In the genomic region with DNA sequence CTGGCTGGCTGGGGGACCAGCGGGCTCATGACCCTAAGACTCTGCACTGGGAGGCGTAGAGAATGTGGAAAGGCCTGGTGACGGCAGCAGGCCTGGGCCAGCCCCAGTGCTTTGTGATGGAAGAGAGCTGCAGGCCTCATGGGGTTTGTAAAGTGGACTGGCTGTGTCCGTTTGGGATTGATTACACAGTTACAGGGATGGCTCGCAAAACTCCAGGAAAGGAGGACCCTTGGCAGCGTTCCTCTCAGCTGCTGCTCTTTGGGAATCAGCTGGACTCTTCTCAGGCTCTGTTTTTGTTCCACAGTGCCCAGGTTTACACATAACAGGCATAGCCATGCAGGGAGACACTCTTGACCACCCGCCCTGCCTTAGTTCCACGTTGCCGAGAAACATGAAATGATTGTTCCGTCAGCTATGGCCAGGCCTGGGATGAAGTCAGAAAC, we compare ENCODE assay signal across 11 cellular contexts.
DNase-seq lines count a peak whose midpoint lies in the region; ATAC-seq and TF ChIP-seq lines count a peak whose summit lies in the region.
"Had no signal": no experiment of that assay in that cellular context is flagged by ENCODE, and none has a peak within 500 bp of the region (broad histone marks: within the 10 kb centered on the region; RNA-seq: fewer than 3 reads in every experiment).

No MANE protein-coding gene starts in this region.

- WGBS in ovary, 3 donors = 27 to 36% (median 29%) methylated on average over 10 of the region's 10 CpGs

- peak; percentile 69 for DNase-seq in COLO668 (lab: John Stamatoyannopoulos, UW; ENCODE audit: unreplicated experiment)
- peak in 2 of 3 donors; percentile 53 to 71 for DNase-seq in Peyer's patch
- peak; percentile 74 for DNase-seq in Right ventricle myocardium inferior (ENCODE audit: missing footprints)
- peak in 4 of 5 donors; percentile 56 to 74 (median 64) for DNase-seq in ovary
- DNase-seq in activated CD8-positive, alpha-beta memory T cell treated with anti-CD3 and anti-CD28 coated beads, Interleukin-2, amount 50 U/mL, for 48 hours = no peak
- no peak for DNase-seq in activated CD4-positive, CD25-positive, alpha-beta regulatory T cell treated with anti-CD3 and anti-CD28 coated beads, Interleukin-2, amount 50 U/mL, for 72 hours
- DNase-seq in NCI-H226 = no peak
- DNase-seq: CD4-positive, CD25-positive, alpha-beta regulatory T cell; NCI-H526; stimulated activated CD4-positive, alpha-beta T cell treated with anti-CD3 and anti-CD28 coated beads, Interleukin-12 subunit alpha, Interleukin-12 subunit beta, amount 100 ng/mL, for 4 hours had no signal

- ATAC-seq in Right ventricle myocardium inferior = peak; percentile 92
- no peak for ATAC-seq in HG02852 (IDR thresholded peaks at IDR 0.05; ENCODE audit: unreplicated experiment)

- intact Hi-C loops in Right ventricle myocardium inferior (cut with DNase I) (no loop called here), ovary (cut with DNase I) (no loop called here)

- TF ChIP-seq POLR2A in Peyer's patch (IDR thresholded peaks at IDR 0.05) = no peak
- no peak for TF ChIP-seq POLR2A in ovary (IDR thresholded peaks at IDR 0.05)

- TF ChIP-seq EP300 in ovary (IDR thresholded peaks at IDR 0.05) = no peak

- H3K4me3 ChIP-seq in Peyer's patch (no peak overlapping the region), ovary (no peak overlapping the region)

- H3K36me3 ChIP-seq in Peyer's patch (no peaks in the 10 kb centered on the region), ovary (no peaks in the 10 kb centered on the region)

- H3K9me3 ChIP-seq in Peyer's patch (no peaks in the 10 kb centered on the region), ovary (no peaks in the 10 kb centered on the region)

- H3K27me3 ChIP-seq in Peyer's patch (no peaks in the 10 kb centered on the region), ovary (no peaks in the 10 kb centered on the region)

- H3K27ac ChIP-seq in Peyer's patch (peak overlapping the region in 2 of 4 donors; percentile 45 to 73), ovary (peak overlapping the region in 1 of 2 donors; percentile 14)

- TF ChIP-seq CTCF in Peyer's patch (IDR thresholded peaks at IDR 0.05) (no peak), ovary (IDR thresholded peaks at IDR 0.05) (no peak)

- H3K4me1 ChIP-seq in Peyer's patch = peaks cover 0 to 4% (median 0%) of the 10 kb centered on the region in 4 donors
- peaks cover 3% of the 10 kb centered on the region for H3K4me1 ChIP-seq in ovary (ENCODE audit: insufficient read depth)

Comparison
In these comparisons a context has a peak if more than half of its experiments do, and no peak if none do; other contexts are left out.
1. DNase-seq: peak in COLO668 (single experiment), Peyer's patch (2 of 3), Right ventricle myocardium inferior (single experiment) and ovary (4 of 5); none in activated CD8-positive, alpha-beta memory T cell treated with anti-CD3 and anti-CD28 coated beads, Interleukin-2, amount 50 U/mL, for 48 hours (single experiment), activated CD4-positive, CD25-positive, alpha-beta regulatory T cell treated with anti-CD3 and anti-CD28 coated beads, Interleukin-2, amount 50 U/mL, for 72 hours (single experiment) and NCI-H226 (single experiment).